ENCODE assay signal across 16 cellular contexts in the genomic region with DNA sequence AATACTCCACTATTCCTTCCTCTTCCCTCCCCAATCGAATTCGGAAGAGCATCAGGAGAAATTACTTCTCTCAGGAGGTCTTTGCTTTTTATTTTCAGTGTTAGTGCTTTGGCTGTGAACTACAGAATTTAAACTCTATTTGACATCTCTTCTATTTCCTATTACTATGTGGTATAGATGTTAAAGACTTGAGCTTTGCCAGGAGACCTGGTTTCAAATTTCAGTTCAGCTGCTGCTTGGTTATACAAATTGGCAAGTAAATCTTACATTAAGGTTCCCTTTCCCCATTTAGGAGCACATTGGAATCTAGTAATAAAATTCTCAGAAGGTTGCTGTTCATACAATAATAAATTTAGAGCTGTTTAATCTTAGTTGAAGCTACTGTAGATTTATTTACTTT. TPM values are rescaled to one million over a fixed set of nuclear protein-coding genes. Genes with fewer than 3 reads are reported as not detected.
A peak's percentile ranks its signal among the peaks of the same experiment; 100 is the strongest.
DNase-seq lines count a peak whose midpoint lies in the region; ATAC-seq and TF ChIP-seq lines count a peak whose summit lies in the region.
"Had no signal": no experiment of that assay in that cellular context is flagged by ENCODE, and none has a peak within 500 bp of the region (broad histone marks: within the 10 kb centered on the region; RNA-seq: fewer than 3 reads in every experiment).

No MANE protein-coding gene starts in this region.

- H3K9me3 ChIP-seq in CD4-positive, alpha-beta T cell (ENCODE audit: control insufficient read depth, low read length): no peaks in the 10 kb centered on the region
- H3K9me3 ChIP-seq in upper lobe of right lung: no peaks in the 10 kb centered on the region
- H3K9me3 ChIP-seq: esophagus squamous epithelium, HAP-1 had no signal

- H3K27me3 Mint-ChIP-seq in CD4-positive, alpha-beta T cell: no peaks in the 10 kb centered on the region
- H3K27me3 Mint-ChIP-seq in HFFc6 (ENCODE audit: insufficient read depth) (peaks cover 2% of the 10 kb centered on the region; the same call in 1 of the 2 replicates), WTC11 (ENCODE audit: low read depth) (no peaks in the 10 kb centered on the region)
- H3K27me3 Mint-ChIP-seq: memory B cell; natural killer cell treated with Interleukin-12 subunit alpha and Interleukin-12 subunit beta and Interleukin-15 and Interleukin-18, amount 100 ng/mL, for 72 hours had no signal

- intact Hi-C loops in CD4-positive, alpha-beta T cell (cut with DNase I, micrococcal nuclease): no loop called here
- intact Hi-C loops in upper lobe of right lung (cut with DNase I): no loop called here

- ATAC-seq in CD4-positive, alpha-beta T cell (ENCODE audit: poor library complexity): no peak
- ATAC-seq in WTC11 (no peak), GM18867 (IDR thresholded peaks at IDR 0.05; ENCODE audit: unreplicated experiment) (no peak), upper lobe of right lung (no peak), HG03520 (IDR thresholded peaks at IDR 0.05; ENCODE audit: unreplicated experiment) (no peak)
- ATAC-seq: natural killer cell treated with Interleukin-12 subunit alpha and Interleukin-12 subunit beta and Interleukin-15 and Interleukin-18, amount 100 ng/mL, for 72 hours had no signal

- CTCF ChIA-PET in CD4-positive, alpha-beta T cell (lab: Charles Lee): interaction anchor here (0.6 to 2.4 kb wide), 3 partner anchors 12 to 78 kb away, joined by 3 to 6 read pairs (median 4); no protein-coding TSS in a partner anchor
- CTCF ChIA-PET in WTC11 (lab: Charles Lee): interaction anchor here (1.0 kb wide), 1 partner anchor 14 kb away, joined by 3 read pairs; the partner anchor contains the start of gene UHRF2

- no peak for DNase-seq in CD4-positive, alpha-beta T cell
- DNase-seq in HFFc6 (no peak), WTC11 (ENCODE audit: low spot score) (no peak), iris pigment epithelial cell (ENCODE audit: low read depth) (peak; percentile 64), upper lobe of right lung (no peak), NCI-H2081 (lab: John Stamatoyannopoulos, UW) (no peak)
- DNase-seq: activated naive CD4-positive, alpha-beta T cell treated with anti-CD3 and anti-CD28 coated beads, Interleukin-2, amount 50 U/mL, for 16 hours; DMS53; esophagus squamous epithelium; NCI-H510A; stimulated activated naive CD4-positive, alpha-beta T cell had no signal

- H3K27me3 ChIP-seq in CD4-positive, alpha-beta T cell (ENCODE audit: control insufficient read depth, insufficient read depth, low read length): no peaks in the 10 kb centered on the region
- H3K27me3 ChIP-seq in upper lobe of right lung: no peaks in the 10 kb centered on the region
- H3K27me3 ChIP-seq: esophagus squamous epithelium had no signal

- peaks cover 74% of the 10 kb centered on the region for H3K36me3 Mint-ChIP-seq in CD4-positive, alpha-beta T cell (ENCODE audit: low read depth)
- peaks cover 12% of the 10 kb centered on the region; the same call in 1 of the 2 replicates for H3K36me3 Mint-ChIP-seq in HFFc6 (ENCODE audit: low read depth)
- H3K36me3 Mint-ChIP-seq in WTC11: peaks cover 11% of the 10 kb centered on the region
- H3K36me3 Mint-ChIP-seq: natural killer cell treated with Interleukin-12 subunit alpha and Interleukin-12 subunit beta and Interleukin-15 and Interleukin-18, amount 100 ng/mL, for 72 hours had no signal

- H3K27ac ChIP-seq in CD4-positive, alpha-beta T cell (ENCODE audit: low read depth, low read length): no peak overlapping the region
- no peak overlapping the region for H3K27ac ChIP-seq in upper lobe of right lung
- H3K27ac ChIP-seq: esophagus squamous epithelium had no signal

- POLR2A ChIA-PET in CD4-positive, alpha-beta T cell (lab: Charles Lee): interaction anchor here (10.5 kb wide), 1 partner anchor 12 kb away, joined by 95 read pairs; the partner anchor contains the start of gene UHRF2
- POLR2A ChIA-PET in WTC11 (lab: Charles Lee): interaction anchor here (0.6 kb wide), 1 partner anchor 40 kb away, joined by 4 read pairs; no protein-coding TSS in a partner anchor

- no peak overlapping the region for H3K4me3 ChIP-seq in upper lobe of right lung
- H3K4me3 ChIP-seq: esophagus squamous epithelium, HAP-1 had no signal

- H3K4me1 Mint-ChIP-seq in CD4-positive, alpha-beta T cell (ENCODE audit: low read depth): peaks cover 71% of the 10 kb centered on the region
- H3K4me1 Mint-ChIP-seq in HFFc6 (ENCODE audit: low read depth) (peaks cover 40% of the 10 kb centered on the region), WTC11 (peaks cover 12% of the 10 kb centered on the region)

- H3K27ac Mint-ChIP-seq in CD4-positive, alpha-beta T cell: peak overlapping the region; percentile 28
- H3K27ac Mint-ChIP-seq in HFFc6 (peak overlapping the region; percentile 53), WTC11 (peak overlapping the region; percentile 71)
- H3K27ac Mint-ChIP-seq: natural killer cell treated with Interleukin-12 subunit alpha and Interleukin-12 subunit beta and Interleukin-15 and Interleukin-18, amount 100 ng/mL, for 72 hours had no signal

- H3K4me3 Mint-ChIP-seq in CD4-positive, alpha-beta T cell: no peak overlapping the region
- H3K4me3 Mint-ChIP-seq in HFFc6 (no peak overlapping the region), WTC11 (no peak overlapping the region)
- H3K4me3 Mint-ChIP-seq: memory B cell; natural killer cell treated with Interleukin-12 subunit alpha and Interleukin-12 subunit beta and Interleukin-15 and Interleukin-18, amount 100 ng/mL, for 72 hours had no signal

- H3K4me1 ChIP-seq in upper lobe of right lung: peaks cover 9% of the 10 kb centered on the region

- TF ChIP-seq CTCF in CD4-positive, alpha-beta T cell (IDR thresholded peaks at IDR 0.05): no peak
- TF ChIP-seq CTCF in HFFc6 (IDR thresholded peaks at IDR 0.05) (no peak), WTC11 (IDR thresholded peaks at IDR 0.05) (no peak), upper lobe of right lung (IDR thresholded peaks at IDR 0.05) (no peak)

- H3K9me3 Mint-ChIP-seq in CD4-positive, alpha-beta T cell: no peaks in the 10 kb centered on the region
- H3K9me3 Mint-ChIP-seq in HFFc6 (no peaks in the 10 kb centered on the region), WTC11 (no peaks in the 10 kb centered on the region)
- H3K9me3 Mint-ChIP-seq: memory B cell; natural killer cell treated with Interleukin-12 subunit alpha and Interleukin-12 subunit beta and Interleukin-15 and Interleukin-18, amount 100 ng/mL, for 72 hours had no signal

- peaks cover 19% of the 10 kb centered on the region for H3K36me3 ChIP-seq in upper lobe of right lung

TF ChIP-seq in WTC11, 78 proteins besides CTCF, POLR2A, EP300 and RAD21 (continues in another document):
- TF ChIP-seq ZNF219 (CRISPR knock-in tag; IDR thresholded peaks at IDR 0.05; ENCODE audit: borderline replicate concordance) (no peak), ZNF423 (CRISPR knock-in tag; IDR thresholded peaks at IDR 0.05) (no peak), NFE2L1 (CRISPR knock-in tag; IDR thresholded peaks at IDR 0.05) (no peak), CBFB (CRISPR knock-in tag; IDR thresholded peaks at IDR 0.05; ENCODE audit: low read depth) (no peak), ZNF416 (CRISPR knock-in tag; IDR thresholded peaks at IDR 0.05) (no peak), USF2 (CRISPR knock-in tag; IDR thresholded peaks at IDR 0.05) (no peak), E2F4 (CRISPR knock-in tag; IDR thresholded peaks at IDR 0.05; ENCODE audit: borderline replicate concordance, low read depth) (no peak), SOX15 (CRISPR knock-in tag; IDR thresholded peaks at IDR 0.05) (no peak), CREM (CRISPR knock-in tag; IDR thresholded peaks at IDR 0.05) (no peak), TEAD1 (CRISPR knock-in tag; IDR thresholded peaks at IDR 0.05) (no peak), JAZF1 (CRISPR knock-in tag; IDR thresholded peaks at IDR 0.05) (no peak), AR (CRISPR knock-in tag; IDR thresholded peaks at IDR 0.05) (no peak), ZNF317 (CRISPR knock-in tag; IDR thresholded peaks at IDR 0.05; ENCODE audit: borderline replicate concordance, low read depth) (no peak)

RNA-seq across cellular contexts. Expression of gene UHRF2, which starts 13.1 kb away (rescaled TPM):
- 100 to 1,000 TPM; 141 to 149 TPM for total RNA-seq in CD4-positive, alpha-beta T cell
- total RNA-seq in HFFc6 (2021; fragmentation: NEBNext Ultra II Directional; extraction: Animal tissue kit (Norgen Biotek cat#: 25700)): 10 to 100 TPM; 23.3 to 34.9 (median 26.2) TPM
- total RNA-seq in WTC11 (2021) (35.6 to 39.0 TPM (median 37.5 TPM) in 3 replicates), upper lobe of right lung (42.4 TPM)
